In the genomic region with DNA sequence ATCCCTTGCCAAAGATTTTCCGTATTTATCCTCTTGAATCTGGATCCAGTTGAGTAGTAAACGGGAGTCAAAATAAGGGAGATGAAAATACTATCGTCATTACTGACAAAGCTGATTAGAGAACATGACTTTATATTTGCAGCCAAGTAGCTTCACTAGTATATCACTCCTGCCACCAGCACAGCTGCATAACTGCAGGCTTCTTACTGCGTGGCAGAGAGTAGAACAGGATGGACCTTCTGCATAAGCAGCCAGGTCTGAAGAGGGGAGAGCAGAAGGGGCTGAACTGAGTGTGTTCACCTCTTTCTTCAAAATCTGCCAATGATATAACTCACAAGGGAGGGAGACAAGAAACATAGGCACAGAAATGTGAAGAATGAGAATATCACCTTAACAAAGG, we compare ENCODE assay signal across 1 cellular context.
TF ChIP-seq lines count a peak whose summit lies in the region.

No MANE protein-coding gene starts in this region.

TF ChIP-seq in K562, 482 proteins besides CTCF, POLR2A, EP300 and RAD21 (continued from another document):
- TF ChIP-seq, protein P1, sequence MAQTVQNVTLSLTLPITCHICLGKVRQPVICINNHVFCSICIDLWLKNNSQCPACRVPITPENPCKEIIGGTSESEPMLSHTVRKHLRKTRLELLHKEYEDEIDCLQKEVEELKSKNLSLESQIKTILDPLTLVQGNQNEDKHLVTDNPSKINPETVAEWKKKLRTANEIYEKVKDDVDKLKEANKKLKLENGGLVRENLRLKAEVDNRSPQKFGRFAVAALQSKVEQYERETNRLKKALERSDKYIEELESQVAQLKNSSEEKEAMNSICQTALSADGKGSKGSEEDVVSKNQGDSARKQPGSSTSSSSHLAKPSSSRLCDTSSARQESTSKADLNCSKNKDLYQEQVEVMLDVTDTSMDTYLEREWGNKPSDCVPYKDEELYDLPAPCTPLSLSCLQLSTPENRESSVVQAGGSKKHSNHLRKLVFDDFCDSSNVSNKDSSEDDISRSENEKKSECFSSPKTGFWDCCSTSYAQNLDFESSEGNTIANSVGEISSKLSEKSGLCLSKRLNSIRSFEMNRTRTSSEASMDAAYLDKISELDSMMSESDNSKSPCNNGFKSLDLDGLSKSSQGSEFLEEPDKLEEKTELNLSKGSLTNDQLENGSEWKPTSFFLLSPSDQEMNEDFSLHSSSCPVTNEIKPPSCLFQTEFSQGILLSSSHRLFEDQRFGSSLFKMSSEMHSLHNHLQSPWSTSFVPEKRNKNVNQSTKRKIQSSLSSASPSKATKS (CRISPR knock-in tag; IDR thresholded peaks at IDR 0.05), result no peak
- TF ChIP-seq BCOR (IDR thresholded peaks at IDR 0.05) (no peak), ZNF77 (CRISPR knock-in tag; IDR thresholded peaks at IDR 0.05) (no peak)
- TF ChIP-seq, protein P2, sequence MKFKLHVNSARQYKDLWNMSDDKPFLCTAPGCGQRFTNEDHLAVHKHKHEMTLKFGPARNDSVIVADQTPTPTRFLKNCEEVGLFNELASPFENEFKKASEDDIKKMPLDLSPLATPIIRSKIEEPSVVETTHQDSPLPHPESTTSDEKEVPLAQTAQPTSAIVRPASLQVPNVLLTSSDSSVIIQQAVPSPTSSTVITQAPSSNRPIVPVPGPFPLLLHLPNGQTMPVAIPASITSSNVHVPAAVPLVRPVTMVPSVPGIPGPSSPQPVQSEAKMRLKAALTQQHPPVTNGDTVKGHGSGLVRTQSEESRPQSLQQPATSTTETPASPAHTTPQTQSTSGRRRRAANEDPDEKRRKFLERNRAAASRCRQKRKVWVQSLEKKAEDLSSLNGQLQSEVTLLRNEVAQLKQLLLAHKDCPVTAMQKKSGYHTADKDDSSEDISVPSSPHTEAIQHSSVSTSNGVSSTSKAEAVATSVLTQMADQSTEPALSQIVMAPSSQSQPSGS (CRISPR knock-in tag; IDR thresholded peaks at IDR 0.05), result no peak
